In genomic region chr16:83835972-83836566, GRCh38 we compare ENCODE assay signal across 12 cellular contexts. TPM values are rescaled to one million over a fixed set of nuclear protein-coding genes. Genes with fewer than 3 reads are reported as not detected.
DNase-seq lines count a peak whose midpoint lies in the region; ATAC-seq, FAIRE-seq and TF ChIP-seq lines count a peak whose summit lies in the region.
"Had no signal": no experiment of that assay in that cellular context is flagged by ENCODE, and none has a peak within 500 bp of the region (broad histone marks: within the 10 kb centered on the region; RNA-seq: fewer than 3 reads in every experiment).

No MANE protein-coding gene starts in this region.

- peak overlapping the region; percentile 59 for H3K27ac Mint-ChIP-seq in activated CD4-positive, alpha-beta T cell treated with anti-CD3 and anti-CD28 coated beads, Interleukin-2, amount 10 ng/mL, durations not matched to agents 24 days and 14 days
- H3K27ac Mint-ChIP-seq: CD8-positive, alpha-beta T cell; IgD-negative memory B cell; memory B cell had no signal

- WGBS in small intestine, 3 donors: 37 to 45% (median 42%) methylated on average over 6 of the region's 6 CpGs
- WGBS in adrenal gland, 4 donors: 48 to 54% (median 51%) methylated on average over 6 of the region's 6 CpGs
- 66 to 83% methylated on average over 6 of the region's 6 CpGs for WGBS in thyroid gland, 2 donors

- no peaks in the 10 kb centered on the region for H3K36me3 Mint-ChIP-seq in activated CD4-positive, alpha-beta T cell treated with anti-CD3 and anti-CD28 coated beads, Interleukin-2, amount 10 ng/mL, durations not matched to agents 24 days and 14 days (ENCODE audit: low read depth)
- H3K36me3 Mint-ChIP-seq: CD8-positive, alpha-beta T cell had no signal

- TF ChIP-seq CTCF in adrenal gland (IDR thresholded peaks at IDR 0.05): no peak
- TF ChIP-seq CTCF in thyroid gland (IDR thresholded peaks at IDR 0.05): no peak

- H3K36me3 ChIP-seq in small intestine (ENCODE audit: control insufficient read depth in 2 of 2, insufficient read depth in 2 of 2, low read length in 2 of 2) (no peaks in the 10 kb centered on the region), adrenal gland (replicated peaks in 1 of 2) (no peaks in the 10 kb centered on the region), thyroid gland (no peaks in the 10 kb centered on the region)
- H3K36me3 ChIP-seq: cardiac muscle cell had no signal

- peaks cover 14% of the 10 kb centered on the region for H3K4me1 Mint-ChIP-seq in activated CD4-positive, alpha-beta T cell treated with anti-CD3 and anti-CD28 coated beads, Interleukin-2, amount 10 ng/mL, durations not matched to agents 24 days and 14 days

- FAIRE-seq in small intestine (lab: Jason Lieb, UNC): no peak

- TF ChIP-seq POLR2A in adrenal gland (IDR thresholded peaks at IDR 0.05): no peak
- TF ChIP-seq POLR2A in thyroid gland (IDR thresholded peaks at IDR 0.05): no peak

- H3K4me3 ChIP-seq in small intestine (ENCODE audit: low read depth in 1 of 2, low read length in 2 of 2) (no peak overlapping the region), adrenal gland (no peak overlapping the region), thyroid gland (replicated peaks in 1 of 3) (no peak overlapping the region)
- H3K4me3 ChIP-seq: cardiac muscle cell had no signal

- H3K27me3 ChIP-seq in small intestine (ENCODE audit: control insufficient read depth in 2 of 2, insufficient read depth in 2 of 2, low read length in 2 of 2) (no peaks in the 10 kb centered on the region), adrenal gland (no peaks in the 10 kb centered on the region), thyroid gland (no peaks in the 10 kb centered on the region)
- H3K27me3 ChIP-seq: cardiac muscle cell had no signal

- peaks cover 6% of the 10 kb centered on the region for H3K9me3 Mint-ChIP-seq in activated CD4-positive, alpha-beta T cell treated with anti-CD3 and anti-CD28 coated beads, Interleukin-2, amount 10 ng/mL, durations not matched to agents 24 days and 14 days
- H3K9me3 Mint-ChIP-seq: CD8-positive, alpha-beta T cell; IgD-negative memory B cell had no signal

- H3K4me1 ChIP-seq in small intestine (ENCODE audit: control insufficient read depth in 2 of 2, insufficient read depth in 1 of 2, low read depth in 1 of 2, low read length in 1 of 2): peaks cover 0 to 4% of the 10 kb centered on the region in 2 donors
- H3K4me1 ChIP-seq in adrenal gland (replicated peaks in 1 of 2): no peaks in the 10 kb centered on the region
- H3K4me1 ChIP-seq in thyroid gland: no peaks in the 10 kb centered on the region

- no peak for ATAC-seq in HG03432 (IDR thresholded peaks at IDR 0.05; ENCODE audit: unreplicated experiment)
- ATAC-seq: CD8-positive, alpha-beta T cell had no signal

- peaks cover 38% of the 10 kb centered on the region for H3K27me3 Mint-ChIP-seq in activated CD4-positive, alpha-beta T cell treated with anti-CD3 and anti-CD28 coated beads, Interleukin-2, amount 10 ng/mL, durations not matched to agents 24 days and 14 days

- peak; percentile 71 for DNase-seq in activated CD4-positive, alpha-beta T cell treated with anti-CD3 and anti-CD28 coated beads, Interleukin-2, amount 10 ng/mL, durations not matched to agents 24 days and 14 days
- no peak for DNase-seq in activated CD4-positive, alpha-beta T cell treated with anti-CD3 and anti-CD28 coated beads, Interleukin-2, amount 50 U/mL, for 4 hours
- DNase-seq in NCI-H226: peak; percentile 68
- DNase-seq in dermis blood vessel endothelial cell: peak; percentile 88
- DNase-seq in small intestine: peak; percentile 23
- DNase-seq in adrenal gland: no peak
- no peak for DNase-seq in thyroid gland
- DNase-seq: CD8-positive, alpha-beta T cell had no signal

- H3K27ac ChIP-seq in small intestine (ENCODE audit: low read depth in 1 of 2, low read length in 1 of 2) (no peak overlapping the region), adrenal gland (no peak overlapping the region), thyroid gland (no peak overlapping the region)
- H3K27ac ChIP-seq: cardiac muscle cell had no signal

- H3K4me3 Mint-ChIP-seq in activated CD4-positive, alpha-beta T cell treated with anti-CD3 and anti-CD28 coated beads, Interleukin-2, amount 10 ng/mL, durations not matched to agents 24 days and 14 days: no peak overlapping the region
- H3K4me3 Mint-ChIP-seq: CD8-positive, alpha-beta T cell; memory B cell had no signal

- intact Hi-C loops in activated CD4-positive, alpha-beta T cell treated with anti-CD3 and anti-CD28 coated beads, Interleukin-2, amount 10 ng/mL, durations not matched to agents 24 days and 14 days (cut with micrococcal nuclease): loop anchor here (2.0 kb wide), 1 partner anchor 63 kb away; the partner anchor contains the start of gene MLYCD
- intact Hi-C loops in adrenal gland (cut with DNase I): no loop called here
- intact Hi-C loops in thyroid gland (cut with DNase I): no loop called here

- H3K9me3 ChIP-seq in small intestine (ENCODE audit: control insufficient read depth, low read depth) (no peaks in the 10 kb centered on the region), adrenal gland (replicated peaks in 1 of 3) (no peaks in the 10 kb centered on the region), thyroid gland (no peaks in the 10 kb centered on the region)

RNA-seq across cellular contexts. Expression of gene HSBP1, which starts 28.3 kb away (rescaled TPM):
- total RNA-seq in activated CD4-positive, alpha-beta T cell treated with anti-CD3 and anti-CD28 coated beads, Interleukin-2, amount 10 ng/mL, durations not matched to agents 24 days and 14 days: 119 and 128 TPM in 2 replicates
- 40.2 and 70.5 TPM in 2 replicates for total RNA-seq in dermis blood vessel endothelial cell
- 10 to 100 TPM; 30.5 to 54.0 (median 34.9) TPM for polyA plus RNA-seq in small intestine
- total RNA-seq in adrenal gland: 100 to 1,000 TPM in 4 of 8 donors, 10 to 100 TPM in 4; 11.0 to 173 (median 93.4) TPM
- 100 to 1,000 TPM in 1 of 3 donors, 10 to 100 TPM in 2; 37.7 to 204 (median 79.4) TPM for polyA plus RNA-seq in adrenal gland
- 10 to 100 TPM; 17.7 to 50.7 (median 23.9) TPM for total RNA-seq in thyroid gland

Comparison
In these comparisons a context has a peak if more than half of its experiments do, and no peak if none do; other contexts are left out.
1. DNase-seq: peak in activated CD4-positive, alpha-beta T cell treated with anti-CD3 and anti-CD28 coated beads, Interleukin-2, amount 10 ng/mL, durations not matched to agents 24 days and 14 days (single experiment), NCI-H226 (single experiment), dermis blood vessel endothelial cell (single experiment) and small intestine (single experiment); none in activated CD4-positive, alpha-beta T cell treated with anti-CD3 and anti-CD28 coated beads, Interleukin-2, amount 50 U/mL, for 4 hours (0 of 2), adrenal gland (0 of 7) and thyroid gland (0 of 2).